Comparison of ENCODE assay signal across 19 cellular contexts in genomic region chr17:77832180-77832560, GRCh38.
A peak's percentile ranks its signal among the peaks of the same experiment; 100 is the strongest.
DNase-seq lines count a peak whose midpoint lies in the region; ATAC-seq and TF ChIP-seq lines count a peak whose summit lies in the region.
"Had no signal": no experiment of that assay in that cellular context is flagged by ENCODE, and none has a peak within 500 bp of the region (broad histone marks: within the 10 kb centered on the region; RNA-seq: fewer than 3 reads in every experiment).

No MANE protein-coding gene starts in this region.

- H3K4me1 ChIP-seq in heart left ventricle (peaks cover 16 to 79% (median 54%) of the 10 kb centered on the region in 12 donors), transverse colon (peaks cover 3 to 18% (median 8%) of the 10 kb centered on the region in 4 donors)

- intact Hi-C loops in heart left ventricle (cut with DNase I) (loop anchor here in 2 of 10 donors (5.0 to 10.0 kb wide), 3 partner anchors 50 to 125 kb away; partner anchors contain the start of gene TNRC6C (in 1 of the 2)), Right ventricle myocardium inferior (cut with DNase I) (loop anchor here (5.0 kb wide), 1 partner anchor 125 kb away; the partner anchor contains the start of gene TNRC6C), transverse colon (cut with DNase I; ENCODE audit: low total_unique reads) (no loop called here)

- no peak for ATAC-seq in heart left ventricle
- no peak for ATAC-seq in Right ventricle myocardium inferior
- no peak for ATAC-seq in omental fat pad (ENCODE audit: low FRiP score)
- ATAC-seq in GM19452 (IDR thresholded peaks at IDR 0.05; ENCODE audit: unreplicated experiment) = no peak

- H3K36me3 ChIP-seq in heart left ventricle (no peaks in the 10 kb centered on the region), transverse colon (no peaks in the 10 kb centered on the region)
- H3K36me3 ChIP-seq: MG63, neutrophil, stomach, WERI-Rb-1 had no signal

- peak overlapping the region in 10 of 12 donors; percentile 86 to 98 (median 94) for H3K27ac ChIP-seq in heart left ventricle
- peak overlapping the region; percentile 83 to 96 for H3K27ac ChIP-seq in coronary artery
- H3K27ac ChIP-seq in transverse colon = no peak overlapping the region
- H3K27ac ChIP-seq: hepatocyte, neutrophil, SK-N-MC had no signal

- TF ChIP-seq EP300 in transverse colon (IDR thresholded peaks at IDR 0.05; ENCODE audit: low read depth) = no peak

- no peak overlapping the region for H3K4me3 ChIP-seq in heart left ventricle
- H3K4me3 ChIP-seq in coronary artery = no peak overlapping the region
- H3K4me3 ChIP-seq in transverse colon = no peak overlapping the region
- H3K4me3 ChIP-seq: hepatocyte, MG63, SK-N-MC, stomach had no signal

- H3K9me3 ChIP-seq in heart left ventricle (no peaks in the 10 kb centered on the region), transverse colon (no peaks in the 10 kb centered on the region)
- H3K9me3 ChIP-seq: neutrophil, stomach had no signal

- in situ Hi-C loops in transverse colon (cut with MboI; ENCODE audit: low pct_ligation_motif_present in 1 of 4, low pct_unique_long_range_greater_than_20kb in 1 of 4, low sequenced_read_pairs in 3 of 4) = no loop called here

- DNase-seq in heart left ventricle = no peak
- DNase-seq in Right ventricle myocardium inferior (ENCODE audit: missing footprints) = no peak
- DNase-seq in coronary artery (ENCODE audit: low spot score) = no peak
- DNase-seq in omental fat pad (ENCODE audit: low spot score) = peak; percentile 7
- no peak for DNase-seq in transverse colon
- no peak for DNase-seq in NCI-H2081 treated with DMSO at 0.1 percent for 48 hours (lab: John Stamatoyannopoulos, UW)
- DNase-seq: activated CD4-positive, alpha-beta T cell treated with anti-CD3 and anti-CD28 coated beads, Interleukin-2, amount 50 U/mL, for 4 hours; activated gamma-delta T cell treated with Interleukin-2 at 50 U/mL for 16 hours; H9; immature natural killer cell; NCI-H1436; NCI-H526 treated with DMSO at 0.1 percent for 48 hours; stomach; WERI-Rb-1 had no signal

- no peaks in the 10 kb centered on the region for H3K27me3 ChIP-seq in heart left ventricle
- no peaks in the 10 kb centered on the region for H3K27me3 ChIP-seq in transverse colon
- H3K27me3 ChIP-seq: hepatocyte, MG63 had no signal

- TF ChIP-seq POLR2A in heart left ventricle (IDR thresholded peaks at IDR 0.05) (no peak), transverse colon (IDR thresholded peaks at IDR 0.05) (no peak)

- WGBS in heart left ventricle, 4 donors = 78 to 95% (median 79%) methylated on average over 8 of the region's 8 CpGs
- 87 to 100% methylated on average over 2 to 8 of the region's 8 CpGs for WGBS in transverse colon (ENCODE audit: low coverage in 1 of 2), 2 donors

- TF ChIP-seq CTCF in heart left ventricle (IDR thresholded peaks at IDR 0.05) = no peak
- no peak for TF ChIP-seq CTCF in coronary artery (IDR thresholded peaks at IDR 0.05)
- TF ChIP-seq CTCF in omental fat pad (IDR thresholded peaks at IDR 0.05) = no peak
- TF ChIP-seq CTCF in transverse colon (IDR thresholded peaks at IDR 0.05) = no peak

Comparison
In these comparisons a context has a peak if more than half of its experiments do, and no peak if none do; other contexts are left out.
1. H3K27ac ChIP-seq: peak in heart left ventricle (10 of 12) and coronary artery (2 of 2); none in transverse colon (0 of 4).